ENCODE assay signal across 25 cellular contexts in the genomic region with DNA sequence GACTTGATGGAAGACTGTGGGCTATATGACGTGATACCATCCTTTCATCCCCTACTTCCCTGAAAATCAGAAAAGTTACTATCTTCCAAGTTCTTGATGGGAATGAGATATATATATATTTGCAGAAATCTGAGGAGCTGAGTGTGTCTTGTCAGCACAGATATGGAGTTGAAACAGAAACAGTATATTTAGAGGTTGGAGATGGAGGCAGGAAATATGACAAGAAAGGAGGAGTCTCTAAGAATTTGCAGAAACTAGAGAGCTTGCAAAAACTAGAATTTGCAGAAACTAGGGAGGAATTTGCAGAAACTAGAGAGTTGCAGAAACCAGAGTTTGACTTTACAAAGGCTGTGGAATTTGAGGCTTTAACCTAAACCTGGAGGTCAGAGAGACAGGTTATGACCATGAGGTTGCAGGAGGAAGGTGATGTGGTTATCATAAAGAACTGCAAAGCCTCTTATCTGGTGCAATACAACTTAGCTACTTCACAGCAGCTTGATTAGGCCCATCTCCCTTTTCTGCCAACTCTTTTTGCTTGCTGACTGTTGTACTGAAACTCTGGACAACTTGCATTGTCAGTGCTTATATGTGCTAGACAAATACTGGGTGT. TPM values are rescaled to one million over a fixed set of nuclear protein-coding genes. Genes with fewer than 3 reads are reported as not detected.
DNase-seq lines count a peak whose midpoint lies in the region; ATAC-seq, FAIRE-seq and TF ChIP-seq lines count a peak whose summit lies in the region.
"Had no signal": no experiment of that assay in that cellular context is flagged by ENCODE, and none has a peak within 500 bp of the region (broad histone marks: within the 10 kb centered on the region; RNA-seq: fewer than 3 reads in every experiment).

No MANE protein-coding gene starts in this region.

- H4K20me1 ChIP-seq in MM.1S (ENCODE audit: insufficient read depth, low read length) = no peaks in the 10 kb centered on the region
- H4K20me1 ChIP-seq in GM12878 (ENCODE audit: control insufficient read depth, insufficient read depth) = no peaks in the 10 kb centered on the region

- POLR2A ChIA-PET in GM12878 (lab: Charles Lee) = interaction anchor here (0.7 to 2.7 kb wide), 5 partner anchors 10 to 33 kb away, joined by 3 to 41 read pairs (median 3); no protein-coding TSS in a partner anchor

- BruUV-seq in GM12878 (replicated peaks; lab: Mats Ljungman, UMichigan) = no TSS peak

- TF ChIP-seq RAD21 in GM12878 (IDR thresholded peaks at IDR 0.05; ENCODE audit: insufficient read depth, low read depth, low read length) = no peak

- 90 to 91% methylated on average over 1 of the region's 1 CpG for WGBS in heart right ventricle, 2 donors
- 0% methylated on average over 1 of the region's 1 CpG for WGBS in GM12878 (ENCODE audit: insufficient coverage, insufficient replicate concordance, low lambda C conversion rate, missing lambda C conversion rate)
- WGBS in thymus = 96% methylated on average over 1 of the region's 1 CpG

- H3K9ac ChIP-seq in MM.1S (ENCODE audit: low read length) (no peak overlapping the region), GM12878 (ENCODE audit: control insufficient read depth, insufficient read depth, low read length) (no peak overlapping the region)

- no peaks in the 10 kb centered on the region for H3K9me2 ChIP-seq in MM.1S (replicated peaks; ENCODE audit: insufficient read depth, low read length)

- no peak for TF ChIP-seq EP300 in GM12878 (IDR thresholded peaks at IDR 0.05; ENCODE audit: borderline replicate concordance in 1 of 2, control insufficient read depth in 1 of 2, low read depth in 2 of 2, low read length in 2 of 2)

- in situ Hi-C loops in GM12878 (cut with MboI) = no loop called here

- CTCF ChIA-PET in GM12878 (lab: Yijun Ruan, JAX) = interaction anchor here (0.9 to 3.3 kb wide), 5 partner anchors 12 to 39 kb away, joined by 3 to 22 read pairs (median 6); no protein-coding TSS in a partner anchor

- DNase-seq in cardiac muscle cell (ENCODE audit: low read depth in 1 of 2, low spot score in 1 of 2) = no peak
- no peak for DNase-seq in heart right ventricle
- peak; percentile 51 for DNase-seq in MM.1S
- no peak for DNase-seq in GM12878 (ENCODE audit: low read depth, low spot score)
- no peak for DNase-seq in SK-N-DZ (ENCODE audit: low spot score)
- no peak for DNase-seq in GM19240 (ENCODE audit: insufficient read length, low spot score)
- DNase-seq in HK-2 (ENCODE audit: unreplicated experiment) = no peak
- DNase-seq: activated CD4-positive, alpha-beta T cell treated with anti-CD3 and anti-CD28 coated beads for 4 hours; activated effector memory CD4-positive, alpha-beta T cell treated with Interleukin-2 at 50 U/mL for 16 hours; AML-193; foreskin fibroblast; hippocampal formation; NCI-H1105 treated with DMSO at 0.1 percent for 48 hours; nephron progenitor cell; stimulated activated CD4-positive, alpha-beta T cell treated with anti-CD3 and anti-CD28 coated beads, Interleukin-4, amount 100 ng/mL, for 1 hour; T-helper 9 cell had no signal

- no peak for TF ChIP-seq POLR2A in GM12878 (IDR thresholded peaks at IDR 0.05; ENCODE audit: low read depth, low read length)

- intact Hi-C loops in heart right ventricle (cut with DNase I) (no loop called here), GM12878 (cut with micrococcal nuclease; ENCODE audit: unreplicated experiment) (no loop called here)

- H3K36me3 ChIP-seq in cardiac muscle cell = no peaks in the 10 kb centered on the region
- no peaks in the 10 kb centered on the region for H3K36me3 ChIP-seq in heart right ventricle
- no peaks in the 10 kb centered on the region for H3K36me3 ChIP-seq in MM.1S (replicated peaks; ENCODE audit: insufficient read depth, low read length)
- H3K36me3 ChIP-seq in GM12878 (ENCODE audit: control insufficient read depth in 2 of 2, insufficient read depth in 2 of 2, low read length in 1 of 2) = no peaks in the 10 kb centered on the region
- H3K36me3 ChIP-seq in thymus (ENCODE audit: control insufficient read depth, insufficient read depth) = no peaks in the 10 kb centered on the region
- H3K36me3 ChIP-seq: SJSA1, suprapubic skin had no signal

- RAD21 ChIA-PET in GM12878 (lab: Charles Lee; ENCODE audit: unreplicated experiment) = interaction anchor here (1.0 to 3.4 kb wide), 9 partner anchors 12 to 287 kb away, joined by 3 to 100 read pairs (median 7); no protein-coding TSS in a partner anchor

- no peak for TF ChIP-seq CTCF in cardiac muscle cell (IDR thresholded peaks at IDR 0.05; ENCODE audit: low read depth, low read length)
- TF ChIP-seq CTCF in heart right ventricle (IDR thresholded peaks at IDR 0.05) = no peak
- TF ChIP-seq CTCF in MM.1S (IDR thresholded peaks at IDR 0.05; ENCODE audit: low read length) = no peak
- no peak for TF ChIP-seq CTCF in GM12878 (IDR thresholded peaks at IDR 0.05 in 2 of 3, conservative IDR thresholded peaks at IDR 0.05 in 1 of 3; ENCODE audit: control insufficient read depth in 2 of 3, extremely low read depth in 1 of 3, insufficient read depth in 1 of 3, low read depth in 3 of 3, low read length in 3 of 3)

- H3F3A ChIP-seq in MM.1S (ENCODE audit: insufficient read depth, low read length) = peaks cover 8% of the 10 kb centered on the region; the same call in 1 of the 2 replicates

- H3K4me2 ChIP-seq in MM.1S (ENCODE audit: low read depth, low read length) = no peak overlapping the region
- no peak overlapping the region for H3K4me2 ChIP-seq in GM12878 (ENCODE audit: control insufficient read depth, insufficient read depth)

- H3K27me3 ChIP-seq in cardiac muscle cell (no peaks in the 10 kb centered on the region), heart right ventricle (no peaks in the 10 kb centered on the region), MM.1S (replicated peaks; ENCODE audit: insufficient read depth, low read length) (no peaks in the 10 kb centered on the region), GM12878 (replicated peaks in 1 of 2; ENCODE audit: control insufficient read depth in 2 of 2, insufficient read depth in 2 of 2, low read length in 1 of 2) (no peaks in the 10 kb centered on the region; a peak in 1 of 4 replicates), thymus (ENCODE audit: control insufficient read depth, insufficient read depth) (no peaks in the 10 kb centered on the region)
- H3K27me3 ChIP-seq: SJSA1, suprapubic skin had no signal

- H3K79me2 ChIP-seq in MM.1S (ENCODE audit: low read length) = no peaks in the 10 kb centered on the region
- no peaks in the 10 kb centered on the region for H3K79me2 ChIP-seq in GM12878 (ENCODE audit: control insufficient read depth, insufficient read depth, low read length)

- H3K27ac ChIP-seq in cardiac muscle cell (peak overlapping the region; percentile 90), heart right ventricle (peak overlapping the region in 1 of 10 donors; percentile 63), MM.1S (ENCODE audit: low read length) (peak overlapping the region; percentile 1; the same call in 1 of the 2 replicates), GM12878 (ENCODE audit: control insufficient read depth, insufficient read depth) (no peak overlapping the region), thymus (ENCODE audit: low read depth) (peak overlapping the region; percentile 56)
- H3K27ac ChIP-seq: coronary artery, SJSA1, suprapubic skin had no signal

- H3K4me1 ChIP-seq in cardiac muscle cell (ENCODE audit: low read depth) = peaks cover 45% of the 10 kb centered on the region
- peaks cover 0 to 36% (median 0%) of the 10 kb centered on the region in 9 donors for H3K4me1 ChIP-seq in heart right ventricle
- peaks cover 11% of the 10 kb centered on the region for H3K4me1 ChIP-seq in MM.1S (ENCODE audit: low read length)
- peaks cover 10% of the 10 kb centered on the region for H3K4me1 ChIP-seq in GM12878 (ENCODE audit: control insufficient read depth, insufficient read depth, low read length)
- peaks cover 7% of the 10 kb centered on the region for H3K4me1 ChIP-seq in thymus (ENCODE audit: control insufficient read depth, insufficient read depth, low read length)
- H3K4me1 ChIP-seq: SJSA1, suprapubic skin had no signal

- no peak for ATAC-seq in heart right ventricle
- peak; percentile 13; the same call in 1 of the 3 replicates for ATAC-seq in GM12878

- no peaks in the 10 kb centered on the region for H3K9me3 ChIP-seq in cardiac muscle cell (ENCODE audit: low read depth)
- H3K9me3 ChIP-seq in heart right ventricle = peaks cover 0 to 10% (median 0%) of the 10 kb centered on the region in 11 donors
- no peaks in the 10 kb centered on the region for H3K9me3 ChIP-seq in MM.1S (replicated peaks; ENCODE audit: insufficient read depth, low read length)
- H3K9me3 ChIP-seq in GM12878 (replicated peaks; ENCODE audit: control insufficient read depth, insufficient read depth, low read length) = no peaks in the 10 kb centered on the region; the same call in 1 of the 3 replicates
- no peaks in the 10 kb centered on the region for H3K9me3 ChIP-seq in thymus (ENCODE audit: control insufficient read depth)
- H3K9me3 ChIP-seq: SJSA1 had no signal

- no peak overlapping the region for H3K4me3 ChIP-seq in cardiac muscle cell
- no peak overlapping the region for H3K4me3 ChIP-seq in heart right ventricle
- H3K4me3 ChIP-seq in MM.1S (ENCODE audit: low read length) = no peak overlapping the region
- H3K4me3 ChIP-seq in GM12878 = no peak overlapping the region
- no peak overlapping the region for H3K4me3 ChIP-seq in thymus (ENCODE audit: low read length)
- H3K4me3 ChIP-seq: coronary artery, SJSA1, suprapubic skin had no signal

- SMC1A ChIA-PET in GM12878 (lab: Charles Lee; ENCODE audit: uncharacterized antibody, unreplicated experiment) = interaction anchor here (0.6 to 4.9 kb wide), 19 partner anchors 9 to 595 kb away, joined by 3 to 96 read pairs (median 5); no protein-coding TSS in a partner anchor

- H2AFZ ChIP-seq in MM.1S (ENCODE audit: low read length) (no peak overlapping the region), GM12878 (ENCODE audit: control insufficient read depth, low read depth, low read length) (no peak overlapping the region)

- FAIRE-seq in GM12878 (lab: Jason Lieb, UNC) = no peak

RNA-seq across cellular contexts. Expression of a gene that starts 22.3 kb away (rescaled TPM):
- total RNA-seq in cardiac muscle cell = not detected in 2 replicates
- 0.35 TPM in 1 of 2 replicates, not detected in the other for polyA plus RNA-seq in cardiac muscle cell
- 1 to 10 TPM in 1 of 10 donors, under 1 TPM in 1, not detected in 8; 0.54 to 7.5 TPM for total RNA-seq in heart right ventricle
- polyA plus RNA-seq in heart right ventricle = under 1 TPM in 1 of 2 donors, not detected in 1; 0.17 TPM
- 3.9 and 4.0 TPM in 2 replicates for total RNA-seq in GM12878 (2013; cell fraction: nucleolus; rRNA removed)
- total RNA-seq in GM12878 (2014; rRNA removed) = 5.3 and 6.7 TPM in 2 replicates
- 4.5 and 5.3 TPM in 2 replicates for total RNA-seq in GM12878 (2014; rRNA removed; fragmentation: Illumina TruSeq; extraction: Trizol)
- total RNA-seq in GM12878 (2021) = 2.1 and 2.4 TPM in 2 replicates
- 1.6 TPM for polyA plus RNA-seq in GM12878 (2011; ENCODE audit: low read depth)
- polyA plus RNA-seq in GM12878 (2011; rRNA removed) = 204 and 299 TPM in 2 replicates
- polyA plus RNA-seq in GM12878 (2011; cell fraction: cytosol; rRNA removed) = 523 and 1,399 TPM in 2 replicates
- polyA plus RNA-seq in GM12878 (2011; cell fraction: nucleus; rRNA removed) = 82.3 and 200 TPM in 2 replicates
- 0.35 and 0.56 TPM in 2 replicates for polyA plus RNA-seq in GM12878 (2012)
- polyA plus RNA-seq in GM12878 (2014; fragmentation: Illumina TruSeq; extraction: Trizol) = 5.2 and 6.3 TPM in 2 replicates
- 1 to 10 TPM; 3.5 to 5.0 TPM for polyA plus RNA-seq in GM12878 (2014; fragmentation: Nextera tagmentation; extraction: Ambion mirVana)
- polyA plus RNA-seq in GM12878 (2014; rRNA removed) = 4.5 and 4.9 TPM in 2 replicates
- 1 to 10 TPM in 1 of 2 experiments, under 1 TPM in 1; 0.50 to 1.2 TPM for polyA plus RNA-seq in GM12878 (2016; fragmentation: Nextera tagmentation; extraction: Ambion mirVana)
- polyA minus RNA-seq in GM12878 (2011; rRNA and poly(A)+ RNA removed) = 102 and 163 TPM in 2 replicates
- polyA minus RNA-seq in GM12878 (2011; cell fraction: cytosol; rRNA and poly(A)+ RNA removed) = 21.6 and 27.4 TPM in 2 replicates
- 16.4 and 20.8 TPM in 2 replicates for polyA minus RNA-seq in GM12878 (2011; cell fraction: nucleus; rRNA and poly(A)+ RNA removed)
- polyA plus RNA-seq in thymus = 6.1 TPM
- polyA plus RNA-seq in SK-N-DZ (2014; cell fraction: cytosol; rRNA removed) = not detected in 2 replicates
- not detected in 2 replicates for polyA plus RNA-seq in SK-N-DZ (2014; cell fraction: nucleus; rRNA removed)
- total RNA-seq: G401, HT1080, kidney epithelial cell, progenitor cell of endocrine pancreas, SJSA1, skeletal muscle tissue, suprapubic skin had no signal

RNA-seq across cellular contexts. Expression of a gene that starts 54.9 kb away (rescaled TPM):
- total RNA-seq in cardiac muscle cell (0.53 and 0.54 TPM in 2 replicates), heart right ventricle (1 to 10 TPM in 1 of 10 donors, under 1 TPM in 7, not detected in 2; 0.25 to 2.3 (median 0.41) TPM), GM12878 (2014; rRNA removed) (9.5 and 10.1 TPM in 2 replicates), GM12878 (2014; rRNA removed; fragmentation: Illumina TruSeq; extraction: Trizol) (11.8 and 12.4 TPM in 2 replicates), GM12878 (2021) (8.8 and 10.4 TPM in 2 replicates)
- polyA plus RNA-seq in cardiac muscle cell (1.6 and 2.0 TPM in 2 replicates), heart right ventricle (under 1 TPM; 0.07 to 0.22 TPM), GM12878 (2011; rRNA removed) (1,155 and 1,222 TPM in 2 replicates), GM12878 (2014; fragmentation: Illumina TruSeq; extraction: Trizol) (11.1 and 13.0 TPM in 2 replicates), GM12878 (2014; fragmentation: Nextera tagmentation; extraction: Ambion mirVana) (10 to 100 TPM; 13.7 to 17.5 TPM), GM12878 (2014; rRNA removed) (12.1 and 12.9 TPM in 2 replicates), GM12878 (2016; fragmentation: Nextera tagmentation; extraction: Ambion mirVana) (1 to 10 TPM in 1 of 2 experiments, under 1 TPM in 1; 0.68 to 1.4 TPM), thymus (4.9 TPM)
- 7.6 and 11.2 TPM in 2 replicates for total RNA-seq in GM12878 (2013; cell fraction: nucleolus; rRNA removed)
- polyA plus RNA-seq in GM12878 (2011; ENCODE audit: low read depth) = 1.3 TPM
- 732 and 1,038 TPM in 2 replicates for polyA plus RNA-seq in GM12878 (2011; cell fraction: cytosol; rRNA removed)
- polyA plus RNA-seq in GM12878 (2011; cell fraction: nucleus; rRNA removed) = 231 and 418 TPM in 2 replicates
- polyA plus RNA-seq in GM12878 (2012) = 0.23 and 1.2 TPM in 2 replicates
- polyA minus RNA-seq in GM12878 (2011; rRNA and poly(A)+ RNA removed) = 403 and 417 TPM in 2 replicates
- polyA minus RNA-seq in GM12878 (2011; cell fraction: cytosol; rRNA and poly(A)+ RNA removed) = 188 and 226 TPM in 2 replicates
- 86.6 and 106 TPM in 2 replicates for polyA minus RNA-seq in GM12878 (2011; cell fraction: nucleus; rRNA and poly(A)+ RNA removed)
- polyA plus RNA-seq in SK-N-DZ (2014; cell fraction: cytosol; rRNA removed) = 1.6 and 2.3 TPM in 2 replicates
- polyA plus RNA-seq in SK-N-DZ (2014; cell fraction: nucleus; rRNA removed) = 28.1 and 29.9 TPM in 2 replicates
- total RNA-seq: G401, HT1080, kidney epithelial cell, SJSA1, skeletal muscle tissue, suprapubic skin had no signal
